11 cellular contexts compared by ENCODE assay signal in the genomic region with DNA sequence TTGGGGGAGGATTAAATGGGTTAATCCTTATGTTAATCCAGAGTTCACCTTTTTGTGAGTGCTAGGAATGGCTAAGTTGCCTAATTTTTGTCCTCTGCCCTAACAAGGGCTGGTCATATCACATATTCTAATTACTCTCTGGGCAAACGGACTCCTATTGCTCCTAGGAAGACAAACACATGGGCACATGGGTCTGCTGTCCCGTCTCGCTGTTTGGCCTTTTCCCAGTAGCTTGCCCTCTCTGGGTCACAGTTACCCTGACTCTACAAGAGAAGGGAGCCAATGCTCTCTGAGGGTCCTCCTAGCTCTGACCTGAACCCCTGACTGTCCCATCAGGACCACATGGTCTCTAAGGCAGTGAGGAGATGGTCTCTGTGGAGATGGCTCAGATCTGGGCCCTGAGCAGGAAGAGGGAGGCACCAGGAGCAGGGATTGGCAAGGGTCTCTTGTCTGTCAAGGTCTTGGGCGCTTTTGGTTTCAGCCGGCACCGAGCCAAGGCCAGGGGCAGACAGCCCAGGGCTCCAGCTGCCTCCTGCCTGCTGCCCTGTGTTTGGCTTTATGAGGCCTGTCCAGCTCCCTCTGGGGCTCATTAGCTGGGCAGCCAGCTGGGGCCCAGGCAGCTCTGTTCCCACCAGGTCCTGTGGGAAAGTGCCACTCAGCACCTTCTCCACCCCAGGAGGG.
A peak's percentile ranks its signal among the peaks of the same experiment; 100 is the strongest.
DNase-seq lines count a peak whose midpoint lies in the region; ATAC-seq and TF ChIP-seq lines count a peak whose summit lies in the region.
"Had no signal": no experiment of that assay in that cellular context is flagged by ENCODE, and none has a peak within 500 bp of the region (broad histone marks: within the 10 kb centered on the region; RNA-seq: fewer than 3 reads in every experiment).

No MANE protein-coding gene starts in this region.

- intact Hi-C loops in tibial artery (cut with DNase I; ENCODE audit: low total_unique reads) = no loop called here

- peak overlapping the region; percentile 70 to 71 for H3K27ac ChIP-seq in tibial artery

- no peaks in the 10 kb centered on the region for H3K27me3 ChIP-seq in tibial artery

- ATAC-seq in HG03439 (IDR thresholded peaks at IDR 0.05; ENCODE audit: unreplicated experiment) (no peak), HG03159 (IDR thresholded peaks at IDR 0.05; ENCODE audit: unreplicated experiment) (no peak), esophagus mucosa (no peak)
- ATAC-seq: HCT116, T-cell had no signal

- no peak overlapping the region for H3K4me3 ChIP-seq in tibial artery

- DNase-seq in NCI-H1694 treated with DMSO at 0.1 percent for 48 hours (lab: John Stamatoyannopoulos, UW) (peak; percentile 22), cerebellum (ENCODE audit: low spot score) (peak; percentile 12), lung microvascular endothelial cell (ENCODE audit: low read depth in 2 of 2) (peak; percentile 35 to 36), tibial artery (peak in 1 of 2 donors; percentile 84)
- DNase-seq in activated T-cell treated with anti-CD3 and anti-CD28 coated beads, Interleukin-2, amount 50 U/mL, for 1 hour = no peak
- DNase-seq: activated CD4-positive, alpha-beta T cell treated with anti-CD3 and anti-CD28 coated beads, Interleukin-2, amount 50 U/mL, for 48 hours; T-cell had no signal

- peaks cover 0 to 2% (median 0%) of the 10 kb centered on the region in 3 donors for H3K9me3 ChIP-seq in tibial artery

- peaks cover 0 to 38% (median 27%) of the 10 kb centered on the region in 4 donors for H3K4me1 ChIP-seq in tibial artery

- H3K36me3 ChIP-seq in tibial artery = no peaks in the 10 kb centered on the region

- no peak for TF ChIP-seq CTCF in tibial artery (IDR thresholded peaks at IDR 0.05)
